ENCODE assay signal across 14 cellular contexts in genomic region chr17:28379814-28380571, GRCh38. TPM values are rescaled to one million over a fixed set of nuclear protein-coding genes. Genes with fewer than 3 reads are reported as not detected.
A peak's percentile ranks its signal among the peaks of the same experiment; 100 is the strongest.
DNase-seq lines count a peak whose midpoint lies in the region; ATAC-seq and TF ChIP-seq lines count a peak whose summit lies in the region.
"Had no signal": no experiment of that assay in that cellular context is flagged by ENCODE, and none has a peak within 500 bp of the region (broad histone marks: within the 10 kb centered on the region; RNA-seq: fewer than 3 reads in every experiment).

No MANE protein-coding gene starts in this region.

- H3K9me3 Mint-ChIP-seq in naive thymus-derived CD4-positive, alpha-beta T cell = no peaks in the 10 kb centered on the region
- H3K9me3 Mint-ChIP-seq: nephron had no signal

- H3K4me1 Mint-ChIP-seq in naive thymus-derived CD4-positive, alpha-beta T cell = peaks cover 19 to 32% (median 24%) of the 10 kb centered on the region in 7 donors
- H3K4me1 Mint-ChIP-seq: nephron had no signal

- no peak overlapping the region for H3K27ac ChIP-seq in HEK293 (ENCODE audit: extremely low read depth, low read depth, low read length)
- peak overlapping the region; percentile 80 for H3K27ac ChIP-seq in RWPE1
- no peak overlapping the region for H3K27ac ChIP-seq in naive thymus-derived CD4-positive, alpha-beta T cell (ENCODE audit: low read depth, low read length)
- H3K27ac ChIP-seq: brain microvascular endothelial cell had no signal

- H3K4me3 Mint-ChIP-seq in naive thymus-derived CD4-positive, alpha-beta T cell = no peak overlapping the region
- H3K4me3 Mint-ChIP-seq: nephron had no signal

- peaks cover 5 to 9% (median 5%) of the 10 kb centered on the region in 5 donors for H3K36me3 Mint-ChIP-seq in naive thymus-derived CD4-positive, alpha-beta T cell

- no peaks in the 10 kb centered on the region for H3K27me3 ChIP-seq in naive thymus-derived CD4-positive, alpha-beta T cell (ENCODE audit: control insufficient read depth in 2 of 2, insufficient read depth in 2 of 2, low read length in 2 of 2)

- no peaks in the 10 kb centered on the region for H3K9me3 ChIP-seq in HEK293 (ENCODE audit: control insufficient read depth, insufficient read depth, low read depth, low read length)
- H3K9me3 ChIP-seq in naive thymus-derived CD4-positive, alpha-beta T cell (ENCODE audit: control insufficient read depth in 2 of 3, low read length in 3 of 3) = no peaks in the 10 kb centered on the region

- peaks cover 2% of the 10 kb centered on the region; the same call in 1 of the 2 replicates for H3K4me1 ChIP-seq in HEK293 (ENCODE audit: control insufficient read depth, insufficient read depth, low read length)
- peaks cover 4 to 6% of the 10 kb centered on the region in 2 donors for H3K4me1 ChIP-seq in naive thymus-derived CD4-positive, alpha-beta T cell (ENCODE audit: control insufficient read depth in 2 of 2, insufficient read depth in 2 of 2, low read length in 2 of 2)

- intact Hi-C loops in naive thymus-derived CD4-positive, alpha-beta T cell (cut with micrococcal nuclease) = loop anchor here (5.0 to 10.0 kb wide), 2 partner anchors 37 to 195 kb away; partner anchors contain the start of genes ALDOC (in 1 of the 2) and PIGS (in 1 of the 2)

- peak overlapping the region in 1 of 9 donors; percentile 71 for H3K27ac Mint-ChIP-seq in naive thymus-derived CD4-positive, alpha-beta T cell
- H3K27ac Mint-ChIP-seq: nephron had no signal

- no peak for ATAC-seq in HG03354 (IDR thresholded peaks at IDR 0.05; ENCODE audit: poor library complexity, severe bottlenecking, unreplicated experiment)
- no peak for ATAC-seq in naive thymus-derived CD4-positive, alpha-beta T cell

- DNase-seq in RWPE1 (ENCODE audit: low spot score) = peak; percentile 90
- DNase-seq in epithelial cell of esophagus (ENCODE audit: low read depth) = peak; percentile 100
- DNase-seq in pulmonary artery endothelial cell (ENCODE audit: low read depth, low spot score) = peak; percentile 75
- DNase-seq in stimulated activated naive CD4-positive, alpha-beta T cell (lab: John Stamatoyannopoulos, UW) = no peak
- no peak for DNase-seq in naive thymus-derived CD4-positive, alpha-beta T cell
- DNase-seq in stimulated activated CD4-positive, alpha-beta T cell treated with anti-CD3 and anti-CD28 coated beads, Interleukin-2, amount 100 ng/mL, for 48 hours = no peak
- DNase-seq: brain microvascular endothelial cell, kidney, NCI-H187 had no signal

- peaks cover 0 to 29% of the 10 kb centered on the region in 2 experiments; a peak in 2 of 3 replicates for H3K36me3 ChIP-seq in HEK293 (ENCODE audit: control insufficient read depth in 2 of 2, insufficient read depth in 1 of 2, low read length in 2 of 2)
- H3K36me3 ChIP-seq in naive thymus-derived CD4-positive, alpha-beta T cell (ENCODE audit: control insufficient read depth in 2 of 3, insufficient read depth in 3 of 3, low read length in 3 of 3) = peaks cover 0 to 7% (median 0%) of the 10 kb centered on the region in 3 experiments
- H3K36me3 ChIP-seq: brain microvascular endothelial cell had no signal

- no peak overlapping the region for H3K4me3 ChIP-seq in HEK293 (ENCODE audit: low read depth, low read length)
- H3K4me3 ChIP-seq in epithelial cell of esophagus (ENCODE audit: low read length) = no peak overlapping the region
- no peak overlapping the region for H3K4me3 ChIP-seq in naive thymus-derived CD4-positive, alpha-beta T cell (ENCODE audit: low read length)

- CTCF ChIA-PET in HEK293 (lab: Yijun Ruan, JAX) (interaction anchor here (0.6 to 3.3 kb wide), 5 partner anchors 9 to 53 kb away, joined by 3 to 15 read pairs (median 5); partner anchors contain the start of gene VTN), RWPE1 (lab: Yijun Ruan, JAX) (interaction anchor here (0.5 to 0.9 kb wide), 4 partner anchors 10 to 147 kb away, joined by 3 to 5 read pairs (median 4); partner anchors contain the start of gene VTN)
- CTCF ChIA-PET in naive thymus-derived CD4-positive, alpha-beta T cell (lab: Charles Lee) = interaction anchor here (0.6 kb wide), 1 partner anchor 22 kb away, joined by 3 read pairs; no protein-coding TSS in a partner anchor

- no peak for TF ChIP-seq CTCF in HEK293 (tag by site-specific recombination; IDR thresholded peaks at IDR 0.05)
- TF ChIP-seq CTCF in RWPE1 (conservative IDR thresholded peaks at IDR 0.05; ENCODE audit: low read depth) = no peak
- no peak for TF ChIP-seq CTCF in epithelial cell of esophagus (IDR thresholded peaks at IDR 0.05; ENCODE audit: insufficient read depth, low read depth, low read length, missing control alignments)

- POLR2A ChIA-PET in HEK293 (lab: Yijun Ruan, JAX) = interaction anchor here (0.7 to 1.7 kb wide), 11 partner anchors 8 to 44 kb away, joined by 3 to 7 read pairs (median 4); partner anchors contain the start of genes IFT20, POLDIP2, SARM1 and TNFAIP1
- POLR2A ChIA-PET in RWPE1 (lab: Yijun Ruan, JAX; ENCODE audit: low non-redundant PET) = no interaction called here
- POLR2A ChIA-PET in naive thymus-derived CD4-positive, alpha-beta T cell (lab: Charles Lee) = no interaction called here

- peaks cover 0 to 10% (median 6%) of the 10 kb centered on the region in 5 donors for H3K27me3 Mint-ChIP-seq in naive thymus-derived CD4-positive, alpha-beta T cell

TF ChIP-seq in HEK293, 187 proteins besides CTCF, POLR2A, EP300 and RAD21 (continues in another document):
- TF ChIP-seq ZFHX2 (tag by site-specific recombination; conservative IDR thresholded peaks at IDR 0.05) = peak; percentile 78
- peak; percentile 46; the same call in 1 of the 2 replicates for TF ChIP-seq ZNF324 (tag by site-specific recombination; IDR thresholded peaks at IDR 0.05)
- TF ChIP-seq FEZF1 (tag by site-specific recombination; IDR thresholded peaks at IDR 0.05) = peak; percentile 39; the same call in 1 of the 2 replicates
- peak; percentile 79 for TF ChIP-seq EGR2 (tag by site-specific recombination; IDR thresholded peaks at IDR 0.05; ENCODE audit: low read depth)
- peak; percentile 89 for TF ChIP-seq ATF2 (tag by site-specific recombination; IDR thresholded peaks at IDR 0.05; ENCODE audit: low read depth)
- peak; percentile 53; the same call in 1 of the 2 replicates for TF ChIP-seq SP7 (tag by site-specific recombination; IDR thresholded peaks at IDR 0.05)
- TF ChIP-seq ZNF19 (tag by site-specific recombination; IDR thresholded peaks at IDR 0.05; ENCODE audit: low read depth) = 0 out of 2 replicates have a peak, but pooled peaks have one; percentile 5
- TF ChIP-seq SP3 (tag by site-specific recombination; IDR thresholded peaks at IDR 0.05) = 0 out of 2 replicates have a peak, but pooled peaks have one; percentile 15
- no peak for TF ChIP-seq ZNF626 (tag by site-specific recombination; IDR thresholded peaks at IDR 0.05)
- TF ChIP-seq ZSCAN23 (tag by site-specific recombination; IDR thresholded peaks at IDR 0.05) = peak; percentile 20; the same call in 1 of the 2 replicates

RNA-seq across cellular contexts. Expression of gene SARM1, which starts 8.5 kb away (rescaled TPM):
- total RNA-seq in pulmonary artery endothelial cell = 2.2 and 5.9 TPM in 2 replicates
- 10 to 100 TPM; 21.8 to 34.1 (median 27.2) TPM for total RNA-seq in naive thymus-derived CD4-positive, alpha-beta T cell
- polyA plus RNA-seq in naive thymus-derived CD4-positive, alpha-beta T cell = 1 to 10 TPM; 5.2 to 8.4 TPM

RNA-seq across cellular contexts. Expression of gene VTN, which starts 9.9 kb away (rescaled TPM):
- total RNA-seq in pulmonary artery endothelial cell = 0.07 and 0.46 TPM in 2 replicates
- total RNA-seq in naive thymus-derived CD4-positive, alpha-beta T cell = under 1 TPM in 2 of 5 experiments, not detected in 3; 0.19 to 0.65 TPM
- under 1 TPM in 1 of 2 donors, not detected in 1; 0.08 TPM for polyA plus RNA-seq in naive thymus-derived CD4-positive, alpha-beta T cell

RNA-seq across cellular contexts. Expression of gene SEBOX, which starts 15.0 kb away (rescaled TPM):
- total RNA-seq in pulmonary artery endothelial cell = not detected in 2 replicates
- not detected for total RNA-seq in naive thymus-derived CD4-positive, alpha-beta T cell
- polyA plus RNA-seq in naive thymus-derived CD4-positive, alpha-beta T cell = not detected
- total RNA-seq: kidney, skeletal muscle tissue had no signal
- polyA plus RNA-seq: esophagus had no signal

RNA-seq across cellular contexts. Expression of gene POLDIP2, which starts 22.7 kb away (rescaled TPM):
- total RNA-seq in pulmonary artery endothelial cell = 102 and 107 TPM in 2 replicates
- total RNA-seq in naive thymus-derived CD4-positive, alpha-beta T cell = 10 to 100 TPM; 27.9 to 64.9 (median 29.8) TPM
- polyA plus RNA-seq in naive thymus-derived CD4-positive, alpha-beta T cell = 10 to 100 TPM; 85.0 to 89.3 TPM

RNA-seq across cellular contexts. Expression of gene SLC46A1, which starts 26.0 kb away (rescaled TPM):
- total RNA-seq in pulmonary artery endothelial cell = 3.8 and 4.5 TPM in 2 replicates
- 1 to 10 TPM; 1.9 to 5.1 (median 3.6) TPM for total RNA-seq in naive thymus-derived CD4-positive, alpha-beta T cell
- polyA plus RNA-seq in naive thymus-derived CD4-positive, alpha-beta T cell = 1 to 10 TPM; 1.8 to 3.3 TPM

Comparison
In these comparisons a context has a peak if more than half of its experiments do, and no peak if none do; other contexts are left out.
1. DNase-seq: peak in RWPE1 (single experiment), epithelial cell of esophagus (single experiment) and pulmonary artery endothelial cell (single experiment); none in stimulated activated naive CD4-positive, alpha-beta T cell (0 of 6), naive thymus-derived CD4-positive, alpha-beta T cell (0 of 9) and stimulated activated CD4-positive, alpha-beta T cell treated with anti-CD3 and anti-CD28 coated beads, Interleukin-2, amount 100 ng/mL, for 48 hours (0 of 2).